2 cellular contexts compared by ENCODE assay signal in genomic region chr10:59190332-59190731, GRCh38.
TF ChIP-seq lines count a peak whose summit lies in the region.

No MANE protein-coding gene starts in this region.

TF ChIP-seq in A549, 52 proteins besides CTCF, POLR2A, EP300 and RAD21 (continued from another document):
- TF ChIP-seq, protein P1, sequence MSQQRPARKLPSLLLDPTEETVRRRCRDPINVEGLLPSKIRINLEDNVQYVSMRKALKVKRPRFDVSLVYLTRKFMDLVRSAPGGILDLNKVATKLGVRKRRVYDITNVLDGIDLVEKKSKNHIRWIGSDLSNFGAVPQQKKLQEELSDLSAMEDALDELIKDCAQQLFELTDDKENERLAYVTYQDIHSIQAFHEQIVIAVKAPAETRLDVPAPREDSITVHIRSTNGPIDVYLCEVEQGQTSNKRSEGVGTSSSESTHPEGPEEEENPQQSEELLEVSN (IDR thresholded peaks at IDR 0.05; ENCODE audit: borderline replicate concordance, low read depth), result no peak
- TF ChIP-seq FOSL2 (IDR thresholded peaks at IDR 0.05), result no peak
- TF ChIP-seq FOSL2 (CRISPR knock-in tag; IDR thresholded peaks at IDR 0.05), result no peak
- peak; percentile 55 for TF ChIP-seq MAFK (IDR thresholded peaks at IDR 0.05; ENCODE audit: partially characterized antibody)
- TF ChIP-seq CBX2 (IDR thresholded peaks at IDR 0.05; ENCODE audit: borderline replicate concordance, low read depth), result no peak

TF ChIP-seq in GM12878, 131 proteins besides CTCF, POLR2A, EP300 and RAD21 (continued from another document):
- TF ChIP-seq E2F8 (IDR thresholded peaks at IDR 0.05; ENCODE audit: low read depth, partially characterized antibody) (no peak), NFIC (IDR thresholded peaks at IDR 0.05; ENCODE audit: low read depth, low read length) (no peak), SMC3 (IDR thresholded peaks at IDR 0.05; ENCODE audit: borderline replicate concordance, low read length) (no peak), BCL3 (IDR thresholded peaks at IDR 0.05; ENCODE audit: borderline replicate concordance, insufficient read depth, low read depth, low read length, poor library complexity, severe bottlenecking) (no peak), MYB (IDR thresholded peaks at IDR 0.05; ENCODE audit: borderline replicate concordance, low read depth, low read length) (no peak), PAX5 (IDR thresholded peaks at IDR 0.05; ENCODE audit: borderline replicate concordance, low read depth, low read length) (no peak), IRF4 (IDR thresholded peaks at IDR 0.05; ENCODE audit: low read depth, low read length) (no peak), SIN3A (IDR thresholded peaks at IDR 0.05; ENCODE audit: low read depth, low read length) (no peak), KAT2A (conservative IDR thresholded peaks at IDR 0.05; ENCODE audit: control insufficient read depth, low read depth, low read length) (no peak), ZNF207 (IDR thresholded peaks at IDR 0.05; ENCODE audit: borderline replicate concordance) (no peak), NBN (IDR thresholded peaks at IDR 0.05) (no peak), USF1 (IDR thresholded peaks at IDR 0.05; ENCODE audit: borderline replicate concordance, extremely low read length, insufficient read depth, low read depth, low read length) (no peak), SUZ12 (IDR thresholded peaks at IDR 0.05; ENCODE audit: unreplicated experiment) (no peak)
- TF ChIP-seq, protein P2, sequence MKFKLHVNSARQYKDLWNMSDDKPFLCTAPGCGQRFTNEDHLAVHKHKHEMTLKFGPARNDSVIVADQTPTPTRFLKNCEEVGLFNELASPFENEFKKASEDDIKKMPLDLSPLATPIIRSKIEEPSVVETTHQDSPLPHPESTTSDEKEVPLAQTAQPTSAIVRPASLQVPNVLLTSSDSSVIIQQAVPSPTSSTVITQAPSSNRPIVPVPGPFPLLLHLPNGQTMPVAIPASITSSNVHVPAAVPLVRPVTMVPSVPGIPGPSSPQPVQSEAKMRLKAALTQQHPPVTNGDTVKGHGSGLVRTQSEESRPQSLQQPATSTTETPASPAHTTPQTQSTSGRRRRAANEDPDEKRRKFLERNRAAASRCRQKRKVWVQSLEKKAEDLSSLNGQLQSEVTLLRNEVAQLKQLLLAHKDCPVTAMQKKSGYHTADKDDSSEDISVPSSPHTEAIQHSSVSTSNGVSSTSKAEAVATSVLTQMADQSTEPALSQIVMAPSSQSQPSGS (IDR thresholded peaks at IDR 0.05; ENCODE audit: low read length), result no peak
- TF ChIP-seq, protein P3, sequence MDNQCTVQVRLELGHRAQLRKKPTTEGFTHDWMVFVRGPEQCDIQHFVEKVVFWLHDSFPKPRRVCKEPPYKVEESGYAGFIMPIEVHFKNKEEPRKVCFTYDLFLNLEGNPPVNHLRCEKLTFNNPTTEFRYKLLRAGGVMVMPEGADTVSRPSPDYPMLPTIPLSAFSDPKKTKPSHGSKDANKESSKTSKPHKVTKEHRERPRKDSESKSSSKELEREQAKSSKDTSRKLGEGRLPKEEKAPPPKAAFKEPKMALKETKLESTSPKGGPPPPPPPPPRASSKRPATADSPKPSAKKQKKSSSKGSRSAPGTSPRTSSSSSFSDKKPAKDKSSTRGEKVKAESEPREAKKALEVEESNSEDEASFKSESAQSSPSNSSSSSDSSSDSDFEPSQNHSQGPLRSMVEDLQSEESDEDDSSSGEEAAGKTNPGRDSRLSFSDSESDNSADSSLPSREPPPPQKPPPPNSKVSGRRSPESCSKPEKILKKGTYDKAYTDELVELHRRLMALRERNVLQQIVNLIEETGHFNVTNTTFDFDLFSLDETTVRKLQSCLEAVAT (IDR thresholded peaks at IDR 0.05), result no peak
